12 cellular contexts compared by ENCODE assay signal in genomic region chr10:61283489-61284221, GRCh38.
A peak's percentile ranks its signal among the peaks of the same experiment; 100 is the strongest.
DNase-seq lines count a peak whose midpoint lies in the region; ATAC-seq and TF ChIP-seq lines count a peak whose summit lies in the region.
"Had no signal": no experiment of that assay in that cellular context is flagged by ENCODE, and none has a peak within 500 bp of the region (broad histone marks: within the 10 kb centered on the region; RNA-seq: fewer than 3 reads in every experiment).

No MANE protein-coding gene starts in this region.

- H3K27me3 ChIP-seq in SU-DHL-6 (ENCODE audit: low read length) (no peaks in the 10 kb centered on the region), smooth muscle cell (ENCODE audit: low read depth) (no peaks in the 10 kb centered on the region)
- H3K27me3 ChIP-seq: hepatocyte had no signal

- no peaks in the 10 kb centered on the region for H3K9me2 ChIP-seq in SU-DHL-6 (replicated peaks; ENCODE audit: insufficient read depth, low read length)

- peaks cover 40% of the 10 kb centered on the region for H3K4me1 Mint-ChIP-seq in activated CD4-positive, alpha-beta T cell treated with anti-CD3 and anti-CD28 coated beads, Interleukin-2, amount 10 ng/mL, durations not matched to agents 7 days and 5 days

- H3K27ac Mint-ChIP-seq in activated CD4-positive, alpha-beta T cell treated with anti-CD3 and anti-CD28 coated beads, Interleukin-2, amount 10 ng/mL, durations not matched to agents 7 days and 5 days: no peak overlapping the region

- no peak overlapping the region for H3K4me3 ChIP-seq in SU-DHL-6 (ENCODE audit: insufficient read depth, low read length, poor library complexity, severe bottlenecking)
- H3K4me3 ChIP-seq in foreskin fibroblast (ENCODE audit: low read depth in 1 of 2, low read length in 2 of 2): no peak overlapping the region
- peak overlapping the region; percentile 31 for H3K4me3 ChIP-seq in smooth muscle cell
- H3K4me3 ChIP-seq: hepatocyte had no signal

- no peaks in the 10 kb centered on the region for H3K79me2 ChIP-seq in SU-DHL-6 (ENCODE audit: insufficient read depth, low read length)
- H3K79me2 ChIP-seq in smooth muscle cell (ENCODE audit: low read depth): no peaks in the 10 kb centered on the region
- H3K79me2 ChIP-seq: hepatocyte had no signal

- 45% methylated on average over 2 of the region's 2 CpGs for WGBS in smooth muscle cell (ENCODE audit: low lambda C conversion rate)

- H3F3A ChIP-seq in SU-DHL-6 (ENCODE audit: insufficient read depth) (no peaks in the 10 kb centered on the region), smooth muscle cell (ENCODE audit: low read depth) (peaks cover 5% of the 10 kb centered on the region)

- H3K9ac ChIP-seq in SU-DHL-6 (ENCODE audit: low read length) (no peak overlapping the region), smooth muscle cell (ENCODE audit: low read depth) (no peak overlapping the region)

- H3K27ac ChIP-seq in SU-DHL-6 (ENCODE audit: low read depth, low read length): no peak overlapping the region
- peak overlapping the region; percentile 20 for H3K27ac ChIP-seq in smooth muscle cell (ENCODE audit: low read depth)
- H3K27ac ChIP-seq: hepatocyte had no signal

- CTCF ChIA-PET in activated CD4-positive, alpha-beta T cell treated with anti-CD3 and anti-CD28 coated beads, Interleukin-2, amount 10 ng/mL, durations not matched to agents 7 days and 5 days (lab: Charles Lee): interaction anchor here (0.9 kb wide), 1 partner anchor 14 kb away, joined by 3 read pairs; no protein-coding TSS in a partner anchor

- H3K36me3 ChIP-seq in SU-DHL-6 (ENCODE audit: low read length) (no peaks in the 10 kb centered on the region), smooth muscle cell (ENCODE audit: low read depth) (no peaks in the 10 kb centered on the region)

- H2AFZ ChIP-seq in SU-DHL-6 (ENCODE audit: low read depth, low read length, severe bottlenecking) (no peak overlapping the region), smooth muscle cell (ENCODE audit: low read depth) (peak overlapping the region; percentile 8)
- H2AFZ ChIP-seq: hepatocyte had no signal

- H3K9me3 ChIP-seq in SU-DHL-6 (ENCODE audit: insufficient read depth, low read length) (no peaks in the 10 kb centered on the region), smooth muscle cell (replicated peaks; ENCODE audit: low read depth) (no peaks in the 10 kb centered on the region)

- TF ChIP-seq CTCF in SU-DHL-6 (IDR thresholded peaks at IDR 0.05; ENCODE audit: insufficient read depth, low read length, poor library complexity, severe bottlenecking) (no peak), foreskin fibroblast (IDR thresholded peaks at IDR 0.05; ENCODE audit: low read depth, low read length) (no peak), smooth muscle cell (IDR thresholded peaks at IDR 0.05; ENCODE audit: borderline replicate concordance, insufficient read depth, poor library complexity, severe bottlenecking) (no peak)

- H3K4me2 ChIP-seq in SU-DHL-6 (ENCODE audit: low read depth, low read length, poor library complexity, severe bottlenecking) (peak overlapping the region; percentile 24), smooth muscle cell (peak overlapping the region; percentile 73)
- H3K4me2 ChIP-seq: hepatocyte had no signal

- H3K4me3 Mint-ChIP-seq in activated CD4-positive, alpha-beta T cell treated with anti-CD3 and anti-CD28 coated beads, Interleukin-2, amount 10 ng/mL, durations not matched to agents 7 days and 5 days: peak overlapping the region; percentile 18

- no peak for ATAC-seq in stimulated activated naive CD8-positive, alpha-beta T cell treated with anti-CD3 and anti-CD28 coated beads, Interleukin-15, Interleukin-2, amounts not matched to agents 100 U/mL and 50 U/mL, for 24 hours

- H3K27me3 Mint-ChIP-seq in activated CD4-positive, alpha-beta T cell treated with anti-CD3 and anti-CD28 coated beads, Interleukin-2, amount 10 ng/mL, durations not matched to agents 7 days and 5 days: peaks cover 11% of the 10 kb centered on the region

- peaks cover 8% of the 10 kb centered on the region for H3K36me3 Mint-ChIP-seq in activated CD4-positive, alpha-beta T cell treated with anti-CD3 and anti-CD28 coated beads, Interleukin-2, amount 10 ng/mL, durations not matched to agents 7 days and 5 days (ENCODE audit: low read depth)

- no peaks in the 10 kb centered on the region for H3K4me1 ChIP-seq in smooth muscle cell (ENCODE audit: low read depth)

- POLR2A ChIA-PET in activated CD4-positive, alpha-beta T cell treated with anti-CD3 and anti-CD28 coated beads, Interleukin-2, amount 10 ng/mL, durations not matched to agents 7 days and 5 days (lab: Charles Lee): no interaction called here

- DNase-seq in activated CD4-positive, alpha-beta T cell treated with anti-CD3 and anti-CD28 coated beads, Interleukin-2, amount 10 ng/mL, durations not matched to agents 7 days and 5 days: no peak
- DNase-seq in activated CD4-positive, alpha-beta T cell treated with anti-CD3 and anti-CD28 coated beads, Interleukin-2, amount 50 U/mL, for 48 hours: no peak
- peak; percentile 12 to 34 for DNase-seq in foreskin fibroblast
- DNase-seq in smooth muscle cell (lab: John Stamatoyannopoulos, UW; ENCODE audit: unreplicated experiment): no peak
- DNase-seq in GM19238 (ENCODE audit: insufficient read length, low spot score): no peak
- DNase-seq in stimulated activated naive CD8-positive, alpha-beta T cell treated with anti-CD3 and anti-CD28 coated beads, Interleukin-15, Interleukin-2, amounts not matched to agents 100 U/mL and 50 U/mL, for 24 hours: no peak
- DNase-seq in NCI-H2081 (lab: John Stamatoyannopoulos, UW): no peak
- DNase-seq: DMS 273 treated with DMSO at 0.1 percent for 48 hours, left ventricle myocardium superior, T-helper 9 cell had no signal

- peaks cover 8% of the 10 kb centered on the region for H3K9me3 Mint-ChIP-seq in activated CD4-positive, alpha-beta T cell treated with anti-CD3 and anti-CD28 coated beads, Interleukin-2, amount 10 ng/mL, durations not matched to agents 7 days and 5 days

- H4K20me1 ChIP-seq in SU-DHL-6 (ENCODE audit: low read depth, low read length): no peaks in the 10 kb centered on the region
- no peaks in the 10 kb centered on the region for H4K20me1 ChIP-seq in smooth muscle cell (ENCODE audit: low read depth)

Comparison
In these comparisons a context has a peak if more than half of its experiments do, and no peak if none do; other contexts are left out.
1. DNase-seq: peak in foreskin fibroblast (2 of 2); none in activated CD4-positive, alpha-beta T cell treated with anti-CD3 and anti-CD28 coated beads, Interleukin-2, amount 10 ng/mL, durations not matched to agents 7 days and 5 days (single experiment), activated CD4-positive, alpha-beta T cell treated with anti-CD3 and anti-CD28 coated beads, Interleukin-2, amount 50 U/mL, for 48 hours (0 of 2), smooth muscle cell (single experiment), GM19238 (single experiment), stimulated activated naive CD8-positive, alpha-beta T cell treated with anti-CD3 and anti-CD28 coated beads, Interleukin-15, Interleukin-2, amounts not matched to agents 100 U/mL and 50 U/mL, for 24 hours (single experiment) and NCI-H2081 (0 of 2).